Comparison of ENCODE assay signal across 22 cellular contexts in the genomic region with DNA sequence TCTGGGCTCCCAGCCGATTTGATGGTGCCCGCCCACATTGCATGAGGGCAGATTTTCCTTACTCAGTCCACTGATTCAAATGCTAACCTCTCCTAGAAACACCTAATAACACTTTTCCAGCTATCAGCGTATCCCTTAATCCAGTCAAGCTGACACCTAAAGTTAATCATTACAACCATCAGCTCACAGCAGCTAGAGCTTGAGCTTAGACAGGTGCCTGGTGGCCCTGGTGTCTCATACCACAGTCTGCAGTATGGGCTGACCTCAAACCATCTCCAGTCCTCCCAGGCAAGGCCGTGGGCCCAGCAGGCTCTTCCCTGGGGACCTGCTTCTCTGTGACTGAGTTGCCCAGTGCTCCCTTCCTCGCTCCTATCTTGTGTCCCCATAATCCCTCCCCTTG.
A peak's percentile ranks its signal among the peaks of the same experiment; 100 is the strongest.
DNase-seq lines count a peak whose midpoint lies in the region; ATAC-seq, FAIRE-seq and TF ChIP-seq lines count a peak whose summit lies in the region.
"Had no signal": no experiment of that assay in that cellular context is flagged by ENCODE, and none has a peak within 500 bp of the region (broad histone marks: within the 10 kb centered on the region; RNA-seq: fewer than 3 reads in every experiment).

No MANE protein-coding gene starts in this region.

- 17 to 59% (median 39%) methylated on average over 5 of the region's 5 CpGs for WGBS in small intestine, 3 donors

- no peaks in the 10 kb centered on the region for H3K27me3 Mint-ChIP-seq in Caco-2 (ENCODE audit: insufficient read depth, unreplicated experiment)
- H3K27me3 Mint-ChIP-seq: CD4-positive, alpha-beta T cell had no signal

- H3K36me3 ChIP-seq in Caco-2 (ENCODE audit: control insufficient read depth, insufficient read depth, low read length), result no peaks in the 10 kb centered on the region
- H3K36me3 ChIP-seq in WERI-Rb-1, result no peaks in the 10 kb centered on the region
- H3K36me3 ChIP-seq in small intestine (ENCODE audit: control insufficient read depth in 2 of 2, insufficient read depth in 2 of 2, low read length in 2 of 2), result no peaks in the 10 kb centered on the region
- H3K36me3 ChIP-seq in colonic mucosa, result no peaks in the 10 kb centered on the region
- H3K36me3 ChIP-seq: SJSA1 had no signal

- H3K9me3 ChIP-seq in Caco-2 (no peaks in the 10 kb centered on the region), WERI-Rb-1 (ENCODE audit: severe bottlenecking) (no peaks in the 10 kb centered on the region), small intestine (ENCODE audit: control insufficient read depth, low read depth) (no peaks in the 10 kb centered on the region), colonic mucosa (no peaks in the 10 kb centered on the region)
- H3K9me3 ChIP-seq: SJSA1 had no signal

- H3K9ac ChIP-seq in colonic mucosa (ENCODE audit: low read depth in 2 of 2, low read length in 2 of 2), result peak overlapping the region in 1 of 2 donors; percentile 62

- ATAC-seq in GM19035 (IDR thresholded peaks at IDR 0.05; ENCODE audit: unreplicated experiment), result no peak
- ATAC-seq: HCT116, Right ventricle myocardium inferior had no signal

- no peak for DNase-seq in Caco-2
- peak; percentile 65 for DNase-seq in WERI-Rb-1
- peak; percentile 23 for DNase-seq in kidney tubule cell (ENCODE audit: low spot score)
- DNase-seq in small intestine, result peak; percentile 65
- no peak for DNase-seq in activated gamma-delta T cell treated with Interleukin-2 at 50 U/mL for 16 hours
- no peak for DNase-seq in colonic mucosa
- DNase-seq: CD4-positive, alpha-beta T cell; NCI-H1105 treated with DMSO at 0.1 percent for 48 hours; NCI-H2029 treated with DMSO at 0.1 percent for 48 hours; NCI-H2171; NCI-H524 treated with DMSO at 0.1 percent for 48 hours; T-helper 1 cell had no signal

- POLR2A ChIA-PET in Caco-2 (lab: Charles Lee), result no interaction called here

- H3K27ac Mint-ChIP-seq in Caco-2 (ENCODE audit: unreplicated experiment), result peak overlapping the region; percentile 65
- H3K27ac Mint-ChIP-seq: B cell; CD4-positive, alpha-beta T cell; IgD-negative memory B cell had no signal

- CTCF ChIA-PET in Caco-2 (lab: Charles Lee), result interaction anchor here (0.6 to 1.1 kb wide), 2 partner anchors 39 to 364 kb away, joined by 5 read pairs; no protein-coding TSS in a partner anchor

- intact Hi-C loops in Caco-2 (cut with micrococcal nuclease; ENCODE audit: unreplicated experiment) (no loop called here), colonic mucosa (cut with DNase I) (no loop called here)

- no peak overlapping the region for H3K4me3 Mint-ChIP-seq in Caco-2 (ENCODE audit: unreplicated experiment)
- H3K4me3 Mint-ChIP-seq: B cell; CD4-positive, alpha-beta T cell; IgD-negative memory B cell had no signal

- peaks cover 72% of the 10 kb centered on the region for H3K4me1 Mint-ChIP-seq in Caco-2 (ENCODE audit: low read depth, unreplicated experiment)
- H3K4me1 Mint-ChIP-seq: B cell had no signal

- H3K9me3 Mint-ChIP-seq in Caco-2 (ENCODE audit: unreplicated experiment), result no peaks in the 10 kb centered on the region
- H3K9me3 Mint-ChIP-seq: CD4-positive, alpha-beta T cell had no signal

- TF ChIP-seq CTCF in Caco-2 (IDR thresholded peaks at IDR 0.05; ENCODE audit: insufficient read depth in 1 of 2, low read depth in 1 of 2, low read length in 1 of 2, severe bottlenecking in 1 of 2, unreplicated experiment in 1 of 2) (no peak), WERI-Rb-1 (IDR thresholded peaks at IDR 0.05; ENCODE audit: low read depth, low read length) (no peak), colonic mucosa (IDR thresholded peaks at IDR 0.05) (no peak)

- BruUV-seq in Caco-2 (replicated peaks; lab: Mats Ljungman, UMichigan), result no TSS peak

- peaks cover 7% of the 10 kb centered on the region for H3K36me3 Mint-ChIP-seq in Caco-2 (ENCODE audit: insufficient read depth, unreplicated experiment)
- H3K36me3 Mint-ChIP-seq: IgD-negative memory B cell had no signal

- H3K27ac ChIP-seq in WERI-Rb-1, result peak overlapping the region; percentile 65
- H3K27ac ChIP-seq in small intestine (ENCODE audit: low read depth in 1 of 2, low read length in 1 of 2), result peak overlapping the region in 1 of 2 donors; percentile 74
- no peak overlapping the region for H3K27ac ChIP-seq in colonic mucosa
- H3K27ac ChIP-seq: SJSA1 had no signal

- H3K4me1 ChIP-seq in Caco-2 (peaks cover 64% of the 10 kb centered on the region), small intestine (ENCODE audit: control insufficient read depth in 2 of 2, insufficient read depth in 1 of 2, low read depth in 1 of 2, low read length in 1 of 2) (peaks cover 0 to 17% of the 10 kb centered on the region in 2 donors), colonic mucosa (peaks cover 8% of the 10 kb centered on the region)
- H3K4me1 ChIP-seq: SJSA1 had no signal

- no peak for FAIRE-seq in small intestine (lab: Jason Lieb, UNC)
- FAIRE-seq: A204.1, G401.6, GM18507, H1 had no signal

- H3K27me3 ChIP-seq in Caco-2 (replicated peaks; ENCODE audit: control insufficient read depth, insufficient read depth, low read length) (no peaks in the 10 kb centered on the region), WERI-Rb-1 (ENCODE audit: insufficient read depth, low read depth, severe bottlenecking) (no peaks in the 10 kb centered on the region), small intestine (ENCODE audit: control insufficient read depth in 2 of 2, insufficient read depth in 2 of 2, low read length in 2 of 2) (no peaks in the 10 kb centered on the region), colonic mucosa (no peaks in the 10 kb centered on the region)
- H3K27me3 ChIP-seq: SJSA1 had no signal

- H3K4me3 ChIP-seq in Caco-2 (ENCODE audit: low read depth, low read length), result no peak overlapping the region
- no peak overlapping the region for H3K4me3 ChIP-seq in WERI-Rb-1 (ENCODE audit: low read depth, low read length)
- H3K4me3 ChIP-seq in small intestine (ENCODE audit: low read depth in 1 of 2, low read length in 2 of 2), result no peak overlapping the region
- H3K4me3 ChIP-seq in colonic mucosa, result no peak overlapping the region
- H3K4me3 ChIP-seq: SJSA1 had no signal

Comparison
In these comparisons a context has a peak if more than half of its experiments do, and no peak if none do; other contexts are left out.
1. DNase-seq: peak in WERI-Rb-1 (single experiment), kidney tubule cell (single experiment) and small intestine (single experiment); none in Caco-2 (0 of 2), activated gamma-delta T cell treated with Interleukin-2 at 50 U/mL for 16 hours (single experiment) and colonic mucosa (single experiment).